12 cellular contexts compared by ENCODE assay signal in genomic region chr7:95725170-95725569, GRCh38. TPM values are rescaled to one million over a fixed set of nuclear protein-coding genes. Genes with fewer than 3 reads are reported as not detected.
DNase-seq lines count a peak whose midpoint lies in the region; ATAC-seq and TF ChIP-seq lines count a peak whose summit lies in the region.
"Had no signal": no experiment of that assay in that cellular context is flagged by ENCODE, and none has a peak within 500 bp of the region (broad histone marks: within the 10 kb centered on the region; RNA-seq: fewer than 3 reads in every experiment).

No MANE protein-coding gene starts in this region.

- H3K27ac Mint-ChIP-seq in mesothelial cell of epicardium: no peak overlapping the region
- H3K27ac Mint-ChIP-seq: activated CD8-positive, alpha-beta T cell treated with anti-CD3 and anti-CD28 coated beads for 36 hours; CD8-positive, alpha-beta T cell had no signal

- H3K4me3 ChIP-seq in epithelial cell of proximal tubule (ENCODE audit: low read depth, low read length): no peak overlapping the region

- no peaks in the 10 kb centered on the region for H3K9me3 Mint-ChIP-seq in mesothelial cell of epicardium
- H3K9me3 Mint-ChIP-seq: activated CD8-positive, alpha-beta T cell treated with anti-CD3 and anti-CD28 coated beads for 36 hours; CD8-positive, alpha-beta T cell had no signal

- DNase-seq in COLO829 (ENCODE audit: low spot score) (peak; percentile 32), KBM-7 (peak; percentile 7), NCI-H748 (lab: John Stamatoyannopoulos, UW; ENCODE audit: unreplicated experiment) (peak; percentile 77), epithelial cell of proximal tubule (ENCODE audit: low read depth) (no peak), amniotic stem cell (lab: John Stamatoyannopoulos, UW) (no peak), mesothelial cell of epicardium (ENCODE audit: low spot score in 2 of 2, unreplicated experiment in 2 of 2) (no peak)
- DNase-seq: activated CD8-positive, alpha-beta T cell treated with anti-CD3 and anti-CD28 coated beads for 36 hours; CD8-positive, alpha-beta T cell; effector CD8-positive, alpha-beta T cell; small intestine had no signal

- in situ Hi-C loops in KBM-7 (cut with MboI; ENCODE audit: low pct_unique_long_range_greater_than_20kb, low sequenced_read_pairs): loop anchor here (25.0 kb wide), 1 partner anchor 137 kb away; no protein-coding TSS in a partner anchor

- peaks cover 15% of the 10 kb centered on the region for H3K27me3 Mint-ChIP-seq in mesothelial cell of epicardium (ENCODE audit: low read depth)

- no peaks in the 10 kb centered on the region for H3K36me3 Mint-ChIP-seq in mesothelial cell of epicardium
- H3K36me3 Mint-ChIP-seq: CD8-positive, alpha-beta T cell had no signal

- ATAC-seq in HG02973 (IDR thresholded peaks at IDR 0.05; ENCODE audit: unreplicated experiment) (no peak), HG03432 (IDR thresholded peaks at IDR 0.05; ENCODE audit: unreplicated experiment) (no peak)
- ATAC-seq: activated CD8-positive, alpha-beta T cell treated with anti-CD3 and anti-CD28 coated beads for 36 hours; CD8-positive, alpha-beta T cell had no signal

- TF ChIP-seq CTCF in epithelial cell of proximal tubule (conservative IDR thresholded peaks at IDR 0.05; ENCODE audit: low read depth, low read length): peak; percentile 29
- no peak for TF ChIP-seq CTCF in mesothelial cell of epicardium (IDR thresholded peaks at IDR 0.05; ENCODE audit: unreplicated experiment)

- no peak overlapping the region for H3K4me3 Mint-ChIP-seq in mesothelial cell of epicardium
- H3K4me3 Mint-ChIP-seq: activated CD8-positive, alpha-beta T cell treated with anti-CD3 and anti-CD28 coated beads for 36 hours; CD8-positive, alpha-beta T cell had no signal

- no peaks in the 10 kb centered on the region for H3K4me1 Mint-ChIP-seq in mesothelial cell of epicardium

RNA-seq across cellular contexts. Expression of gene DYNC1I1, which starts 47.2 kb away (rescaled TPM):
- total RNA-seq in epithelial cell of proximal tubule (0.06 and 0.14 TPM in 2 replicates), mesothelial cell of epicardium (3.5 to 4.7 TPM (median 4.4 TPM) in 3 replicates)
- total RNA-seq: activated CD8-positive, alpha-beta T cell treated with anti-CD3 and anti-CD28 coated beads for 36 hours; CD8-positive, alpha-beta T cell had no signal

Comparison
In these comparisons a context has a peak if more than half of its experiments do, and no peak if none do; other contexts are left out.
1. DNase-seq: peak in COLO829 (single experiment), KBM-7 (single experiment) and NCI-H748 (single experiment); none in epithelial cell of proximal tubule (single experiment), amniotic stem cell (single experiment) and mesothelial cell of epicardium (0 of 2).